In the genomic region with DNA sequence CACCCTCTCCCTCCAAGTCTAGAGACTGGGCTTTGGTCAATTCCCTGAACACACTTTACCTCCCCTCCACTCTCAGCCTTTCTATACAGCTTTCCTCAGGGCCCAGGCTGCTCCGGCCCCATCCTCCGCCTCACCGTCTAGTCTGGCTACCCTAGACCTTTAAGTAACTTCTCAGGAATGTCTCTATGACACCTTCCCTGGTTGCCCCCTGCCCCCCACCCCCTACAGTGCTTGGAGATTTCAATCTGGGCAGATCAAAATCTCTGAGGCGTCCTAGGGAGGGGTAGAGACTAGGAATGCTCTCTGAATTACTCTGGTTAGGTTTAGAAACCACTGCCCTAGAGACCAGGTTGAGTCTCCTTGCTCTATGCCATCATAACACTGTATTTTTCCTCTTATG, we compare ENCODE assay signal across 21 cellular contexts. TPM values are rescaled to one million over a fixed set of nuclear protein-coding genes. Genes with fewer than 3 reads are reported as not detected.
DNase-seq lines count a peak whose midpoint lies in the region; ATAC-seq and TF ChIP-seq lines count a peak whose summit lies in the region.
"Had no signal": no experiment of that assay in that cellular context is flagged by ENCODE, and none has a peak within 500 bp of the region (broad histone marks: within the 10 kb centered on the region; RNA-seq: fewer than 3 reads in every experiment).

No MANE protein-coding gene starts in this region.

- peaks cover 19 to 35% of the 10 kb centered on the region in 2 donors for H3K36me3 Mint-ChIP-seq in CD14-positive monocyte
- peaks cover 11% of the 10 kb centered on the region for H3K36me3 Mint-ChIP-seq in T-cell

- peak overlapping the region in 4 of 7 donors; percentile 1 to 71 (median 14) for H3K27ac Mint-ChIP-seq in CD14-positive monocyte
- H3K27ac Mint-ChIP-seq in T-cell: peak overlapping the region; percentile 31 to 53
- H3K27ac Mint-ChIP-seq: activated naive CD4-positive, alpha-beta T cell treated with anti-CD3 and anti-CD28 coated beads for 36 hours; CD4-positive, alpha-beta T cell had no signal

- CTCF ChIA-PET in T-cell (lab: Charles Lee): interaction anchor here in 1 of 2 donors (1.0 to 1.2 kb wide), 2 partner anchors 26 to 216 kb away, joined by 3 read pairs; no protein-coding TSS in a partner anchor

- H3K4me1 Mint-ChIP-seq in CD14-positive monocyte (peaks cover 56% of the 10 kb centered on the region), T-cell (peaks cover 57 to 66% (median 62%) of the 10 kb centered on the region in 3 donors)

- DNase-seq in CD14-positive monocyte (ENCODE audit: low spot score) (no peak), ELF-1 (ENCODE audit: low read depth, low spot score) (peak; percentile 65), T-cell (no peak), kidney glomerular epithelial cell (lab: John Stamatoyannopoulos, UW) (peak; percentile 51), cortex of kidney (lab: John Stamatoyannopoulos, UW) (no peak), posterior vena cava (ENCODE audit: low spot score) (no peak), esophagus muscularis mucosa (ENCODE audit: extremely low spot score) (no peak)
- DNase-seq: activated CD4-positive, alpha-beta T cell treated with anti-CD3 and anti-CD28 coated beads, Interleukin-2, amount 50 U/mL, for 1 hour; activated naive CD4-positive, alpha-beta T cell treated with anti-CD3 and anti-CD28 coated beads for 36 hours; CD4-positive, alpha-beta T cell; DMS79; Karpas-422; NCI-H1092 treated with DMSO at 0.1 percent for 48 hours; spleen; stimulated activated CD4-positive, alpha-beta T cell treated with anti-CD3 and anti-CD28 coated beads, Interleukin-4, amount 100 ng/mL, for 4 hours; T-helper 1 cell had no signal

- H3K9me3 Mint-ChIP-seq in CD14-positive monocyte (no peaks in the 10 kb centered on the region), T-cell (no peaks in the 10 kb centered on the region)
- H3K9me3 Mint-ChIP-seq: CD4-positive, alpha-beta T cell had no signal

- intact Hi-C loops in CD14-positive monocyte (cut with micrococcal nuclease): loop anchor here in 1 of 2 donors (10.0 kb wide), 1 partner anchor 758 kb away; no protein-coding TSS in a partner anchor
- intact Hi-C loops in posterior vena cava (cut with DNase I): no loop called here
- intact Hi-C loops in esophagus muscularis mucosa (cut with DNase I): no loop called here

- H3K27me3 Mint-ChIP-seq in CD14-positive monocyte (ENCODE audit: low read depth in 3 of 3): no peaks in the 10 kb centered on the region
- H3K27me3 Mint-ChIP-seq in T-cell: no peaks in the 10 kb centered on the region
- H3K27me3 Mint-ChIP-seq: CD4-positive, alpha-beta T cell had no signal

- no peak for TF ChIP-seq EP300 in esophagus muscularis mucosa (IDR thresholded peaks at IDR 0.05)

- H3K4me3 Mint-ChIP-seq in CD14-positive monocyte (no peak overlapping the region), T-cell (no peak overlapping the region)
- H3K4me3 Mint-ChIP-seq: activated naive CD4-positive, alpha-beta T cell treated with anti-CD3 and anti-CD28 coated beads for 36 hours; CD4-positive, alpha-beta T cell had no signal

- H3K4me1 ChIP-seq in esophagus muscularis mucosa: peaks cover 28 to 73% (median 64%) of the 10 kb centered on the region in 4 donors

- no peak overlapping the region for H3K27ac ChIP-seq in esophagus muscularis mucosa (replicated peaks in 1 of 4)
- H3K27ac ChIP-seq: hepatocyte, spleen had no signal

- no peak for TF ChIP-seq POLR2A in esophagus muscularis mucosa (IDR thresholded peaks at IDR 0.05; ENCODE audit: low read depth)

- H3K4me3 ChIP-seq in esophagus muscularis mucosa: no peak overlapping the region
- H3K4me3 ChIP-seq: hepatocyte, spleen had no signal

- WGBS in esophagus muscularis mucosa: 82% methylated on average over 3 of the region's 4 CpGs

- H3K36me3 ChIP-seq in esophagus muscularis mucosa: peaks cover 8 to 10% (median 9%) of the 10 kb centered on the region in 4 donors

- no peaks in the 10 kb centered on the region for H3K9me3 ChIP-seq in esophagus muscularis mucosa
- H3K9me3 ChIP-seq: spleen had no signal

- TF ChIP-seq CTCF in CD14-positive monocyte (IDR thresholded peaks at IDR 0.05) (no peak), esophagus muscularis mucosa (IDR thresholded peaks at IDR 0.05) (no peak)

- POLR2A ChIA-PET in T-cell (lab: Charles Lee): interaction anchor here in 1 of 2 donors (0.7 kb wide), 1 partner anchor 229 kb away, joined by 8 read pairs; no protein-coding TSS in a partner anchor

- ATAC-seq in T-cell (replicated peaks in 1 of 4) (no peak), GM21381 (IDR thresholded peaks at IDR 0.05; ENCODE audit: unreplicated experiment) (no peak)

- no peaks in the 10 kb centered on the region for H3K27me3 ChIP-seq in esophagus muscularis mucosa
- H3K27me3 ChIP-seq: hepatocyte, spleen had no signal

RNA-seq across cellular contexts. Expression of gene UBE2J1, which starts 6.1 kb away (rescaled TPM):
- polyA plus RNA-seq in CD14-positive monocyte: 10 to 100 TPM; 44.8 to 80.5 TPM
- total RNA-seq in T-cell: 10 to 100 TPM; 14.6 to 24.1 (median 22.6) TPM
- 10 to 100 TPM; 39.8 to 43.8 TPM for total RNA-seq in posterior vena cava
- 10 to 100 TPM; 31.0 to 36.6 (median 33.6) TPM for total RNA-seq in esophagus muscularis mucosa

RNA-seq across cellular contexts. Expression of gene GABRR2, which starts 31.3 kb away (rescaled TPM):
- not detected for polyA plus RNA-seq in CD14-positive monocyte
- total RNA-seq in T-cell: 1 to 10 TPM in 1 of 5 donors, under 1 TPM in 4; 0.49 to 1.5 (median 0.73) TPM
- total RNA-seq in posterior vena cava: 1 to 10 TPM in 1 of 2 donors, under 1 TPM in 1; 0.93 to 1.7 TPM
- total RNA-seq in esophagus muscularis mucosa: under 1 TPM in 3 of 4 donors, not detected in 1; 0.33 to 0.46 (median 0.45) TPM
- total RNA-seq: activated naive CD4-positive, alpha-beta T cell treated with anti-CD3 and anti-CD28 coated beads for 36 hours; HT1080; kidney epithelial cell; NCI-H460 had no signal

Comparison
In these comparisons a context has a peak if more than half of its experiments do, and no peak if none do; other contexts are left out.
1. DNase-seq: peak in ELF-1 (single experiment) and kidney glomerular epithelial cell (single experiment); none in CD14-positive monocyte (single experiment), T-cell (0 of 34), cortex of kidney (single experiment), posterior vena cava (single experiment) and esophagus muscularis mucosa (single experiment).